8 cellular contexts compared by ENCODE assay signal in genomic region chr1:211514030-211514754, GRCh38. TPM values are rescaled to one million over a fixed set of nuclear protein-coding genes. Genes with fewer than 3 reads are reported as not detected.
DNase-seq lines count a peak whose midpoint lies in the region; ATAC-seq lines count a peak whose summit lies in the region.

No MANE protein-coding gene starts in this region.

- H3K4me1 Mint-ChIP-seq in activated CD4-positive, alpha-beta memory T cell treated with anti-CD3 and anti-CD28 coated beads for 36 hours (ENCODE audit: low read depth), result peaks cover 23% of the 10 kb centered on the region

- DNase-seq in COLO668 (lab: John Stamatoyannopoulos, UW; ENCODE audit: unreplicated experiment) (peak; percentile 90), NCI-H82 (lab: John Stamatoyannopoulos, UW) (peak; percentile 98), mesenteric fat pad (ENCODE audit: low spot score) (peak; percentile 91)
- peak; percentile 88 for DNase-seq in activated CD4-positive, alpha-beta memory T cell treated with anti-CD3 and anti-CD28 coated beads for 36 hours
- DNase-seq in effector memory CD4-positive, alpha-beta T cell, result peak; percentile 21 to 36 (median 27)
- DNase-seq in stimulated activated CD8-positive, alpha-beta memory T cell treated with anti-CD3 and anti-CD28 coated beads, Interleukin-15, amount 100 ng/mL, for 4 hours (ENCODE audit: low read depth in 2 of 2), result peak; percentile 29 to 53

- H3K27me3 Mint-ChIP-seq in activated CD4-positive, alpha-beta memory T cell treated with anti-CD3 and anti-CD28 coated beads for 36 hours, result no peaks in the 10 kb centered on the region

- POLR2A ChIA-PET in activated CD4-positive, alpha-beta memory T cell treated with anti-CD3 and anti-CD28 coated beads for 36 hours (lab: Charles Lee), result interaction anchor here (1.0 kb wide), 1 partner anchor 191 kb away, joined by 3 read pairs; no protein-coding TSS in a partner anchor

- no peaks in the 10 kb centered on the region for H3K36me3 ChIP-seq in effector memory CD4-positive, alpha-beta T cell (ENCODE audit: control insufficient read depth, insufficient read depth, low read length)

- H3K9me3 ChIP-seq in effector memory CD4-positive, alpha-beta T cell (ENCODE audit: control insufficient read depth, low read length), result no peaks in the 10 kb centered on the region

- H3K27me3 ChIP-seq in effector memory CD4-positive, alpha-beta T cell (replicated peaks; ENCODE audit: control insufficient read depth, insufficient read depth, low read length, poor library complexity, severe bottlenecking), result no peaks in the 10 kb centered on the region

- H3K36me3 Mint-ChIP-seq in activated CD4-positive, alpha-beta memory T cell treated with anti-CD3 and anti-CD28 coated beads for 36 hours, result no peaks in the 10 kb centered on the region

- intact Hi-C loops in activated CD4-positive, alpha-beta memory T cell treated with anti-CD3 and anti-CD28 coated beads for 36 hours (cut with micrococcal nuclease), result loop anchor here (1.0 to 5.0 kb wide), 10 partner anchors 38 to 1107 kb away; no protein-coding TSS in a partner anchor

- no peaks in the 10 kb centered on the region for H3K9me3 Mint-ChIP-seq in activated CD4-positive, alpha-beta memory T cell treated with anti-CD3 and anti-CD28 coated beads for 36 hours

- CTCF ChIA-PET in activated CD4-positive, alpha-beta memory T cell treated with anti-CD3 and anti-CD28 coated beads for 36 hours (lab: Charles Lee), result interaction anchor here (0.5 to 5.9 kb wide), 47 partner anchors 8 to 1148 kb away, joined by 3 to 77 read pairs (median 4); partner anchors contain the start of genes KCNH1, NEK2, SLC30A1 and TRAF5

- peaks cover 7% of the 10 kb centered on the region for H3K4me1 ChIP-seq in effector memory CD4-positive, alpha-beta T cell (ENCODE audit: control insufficient read depth, insufficient read depth, low read length, poor library complexity, severe bottlenecking)

- H3K4me3 ChIP-seq in effector memory CD4-positive, alpha-beta T cell (ENCODE audit: insufficient read depth, low read depth, low read length, poor library complexity, severe bottlenecking), result no peak overlapping the region

- H3K4me3 Mint-ChIP-seq in activated CD4-positive, alpha-beta memory T cell treated with anti-CD3 and anti-CD28 coated beads for 36 hours, result peak overlapping the region; percentile 56

- no peak overlapping the region for H3K27ac ChIP-seq in effector memory CD4-positive, alpha-beta T cell (ENCODE audit: insufficient read depth, low read length, poor library complexity, severe bottlenecking)

- ATAC-seq in GM19467 (IDR thresholded peaks at IDR 0.05; ENCODE audit: unreplicated experiment) (peak; percentile 68), HG03571 (IDR thresholded peaks at IDR 0.05; ENCODE audit: unreplicated experiment) (peak; percentile 56)

- no peak overlapping the region for H3K27ac Mint-ChIP-seq in activated CD4-positive, alpha-beta memory T cell treated with anti-CD3 and anti-CD28 coated beads for 36 hours

RNA-seq across cellular contexts. Expression of gene RD3, which starts 22.2 kb away (rescaled TPM):
- total RNA-seq in activated CD4-positive, alpha-beta memory T cell treated with anti-CD3 and anti-CD28 coated beads for 36 hours, result not detected
- total RNA-seq in mesenteric fat pad, result 0.19 TPM

Comparison
In these comparisons a context has a peak if more than half of its experiments do, and no peak if none do; other contexts are left out.
1. DNase-seq: peak in every context shown above with its lines; median percentile 98 in NCI-H82; 91 in mesenteric fat pad; 90 in COLO668; 88 in activated CD4-positive, alpha-beta memory T cell treated with anti-CD3 and anti-CD28 coated beads for 36 hours; 41 in stimulated activated CD8-positive, alpha-beta memory T cell treated with anti-CD3 and anti-CD28 coated beads, Interleukin-15, amount 100 ng/mL, for 4 hours; 27 in effector memory CD4-positive, alpha-beta T cell.